ENCODE assay signal across 17 cellular contexts in the genomic region with DNA sequence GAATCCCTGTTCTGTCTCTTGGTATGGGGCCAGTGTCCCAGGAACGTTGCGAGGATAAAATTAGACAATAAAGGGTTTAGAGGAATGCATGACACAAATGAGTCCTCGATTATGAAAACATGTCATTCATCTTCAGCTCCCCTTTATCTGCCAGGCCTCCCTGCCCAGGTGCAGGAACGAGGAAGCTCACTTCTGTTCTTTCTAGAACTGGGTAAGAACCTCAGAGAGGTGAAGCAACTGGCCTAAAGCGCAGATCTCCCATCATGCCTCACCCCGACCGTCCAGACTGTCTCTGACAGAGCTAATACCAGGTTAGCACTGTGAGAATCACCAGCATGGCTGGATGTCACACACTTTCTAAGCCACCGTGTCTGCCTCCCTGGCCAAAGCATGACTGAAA. TPM values are rescaled to one million over a fixed set of nuclear protein-coding genes. Genes with fewer than 3 reads are reported as not detected.
DNase-seq lines count a peak whose midpoint lies in the region; ATAC-seq and TF ChIP-seq lines count a peak whose summit lies in the region.
"Had no signal": no experiment of that assay in that cellular context is flagged by ENCODE, and none has a peak within 500 bp of the region (broad histone marks: within the 10 kb centered on the region; RNA-seq: fewer than 3 reads in every experiment).

No MANE protein-coding gene starts in this region.

- H4K20me1 ChIP-seq in OCI-LY1 (ENCODE audit: insufficient read depth, low read length): no peaks in the 10 kb centered on the region

- DNase-seq in H7: peak; percentile 11
- peak; percentile 41 for DNase-seq in mesenteric fat pad (ENCODE audit: low spot score)
- no peak for DNase-seq in NCI-H146 (lab: John Stamatoyannopoulos, UW)
- DNase-seq: activated CD4-positive, alpha-beta T cell treated with anti-CD3 and anti-CD28 coated beads, Interleukin-2, amount 50 U/mL, for 1 hour; activated naive CD8-positive, alpha-beta T cell treated with anti-CD3 and anti-CD28 coated beads for 36 hours; left ventricle myocardium superior; NCI-H1436 treated with DMSO at 0.1 percent for 48 hours; NCI-H2227 treated with DMSO at 0.1 percent for 48 hours had no signal

- H3K4me1 ChIP-seq in OCI-LY1 (ENCODE audit: insufficient read depth, low read length, severe bottlenecking): peaks cover 32% of the 10 kb centered on the region

- no peaks in the 10 kb centered on the region for H3K9me2 ChIP-seq in OCI-LY1 (ENCODE audit: low read depth, low read length)

- no peaks in the 10 kb centered on the region for H3K27me3 Mint-ChIP-seq in stimulated activated memory B cell treated with anti-CD40 and anti-IgM and Interleukin-4, amounts not matched to agents 10 μg/mL and 1 μg/mL and 100 μg/mL, for 72 hours
- H3K27me3 Mint-ChIP-seq: activated naive CD8-positive, alpha-beta T cell treated with anti-CD3 and anti-CD28 coated beads for 36 hours had no signal

- peak overlapping the region; percentile 7 for H3K27ac ChIP-seq in OCI-LY1 (ENCODE audit: low read depth, low read length, poor library complexity, severe bottlenecking)
- H3K27ac ChIP-seq: esophagus muscularis mucosa, RWPE1, thoracic aorta had no signal

- H3K9me3 Mint-ChIP-seq in stimulated activated memory B cell treated with anti-CD40 and anti-IgM and Interleukin-4, amounts not matched to agents 10 μg/mL and 1 μg/mL and 100 μg/mL, for 72 hours: no peaks in the 10 kb centered on the region
- H3K9me3 Mint-ChIP-seq: activated naive CD8-positive, alpha-beta T cell treated with anti-CD3 and anti-CD28 coated beads for 36 hours; brain had no signal

- no peaks in the 10 kb centered on the region for H3F3A ChIP-seq in OCI-LY1 (ENCODE audit: insufficient read depth, low read length)

- H3K36me3 Mint-ChIP-seq in stimulated activated memory B cell treated with anti-CD40 and anti-IgM and Interleukin-4, amounts not matched to agents 10 μg/mL and 1 μg/mL and 100 μg/mL, for 72 hours: no peaks in the 10 kb centered on the region
- H3K36me3 Mint-ChIP-seq: activated naive CD8-positive, alpha-beta T cell treated with anti-CD3 and anti-CD28 coated beads for 36 hours; brain had no signal

- no peak overlapping the region; the same call in 1 of the 2 replicates for H3K4me2 ChIP-seq in OCI-LY1 (ENCODE audit: low read length)

- ATAC-seq in GM21576 (IDR thresholded peaks at IDR 0.05; ENCODE audit: unreplicated experiment): no peak
- ATAC-seq in stimulated activated memory B cell treated with anti-CD40 and anti-IgM and Interleukin-4, amounts not matched to agents 10 μg/mL and 1 μg/mL and 100 μg/mL, for 72 hours: no peak
- ATAC-seq: left ventricle myocardium superior had no signal

- H3K27me3 ChIP-seq in H7 (ENCODE audit: control insufficient read depth, insufficient read depth, low read length) (no peaks in the 10 kb centered on the region), OCI-LY1 (ENCODE audit: insufficient read depth, low read length) (no peaks in the 10 kb centered on the region)
- H3K27me3 ChIP-seq: esophagus muscularis mucosa had no signal

- no peaks in the 10 kb centered on the region for H3K9me3 ChIP-seq in OCI-LY1 (ENCODE audit: low read length)
- H3K9me3 ChIP-seq: esophagus muscularis mucosa, HAP-1, thoracic aorta had no signal

- H2AFZ ChIP-seq in OCI-LY1 (ENCODE audit: low read length): peak overlapping the region; percentile 59; the same call in 1 of the 2 replicates

- peaks cover 23% of the 10 kb centered on the region for H3K4me1 Mint-ChIP-seq in stimulated activated memory B cell treated with anti-CD40 and anti-IgM and Interleukin-4, amounts not matched to agents 10 μg/mL and 1 μg/mL and 100 μg/mL, for 72 hours

- no peaks in the 10 kb centered on the region for H3K79me2 ChIP-seq in OCI-LY1 (ENCODE audit: insufficient read depth, low read length)

- TF ChIP-seq CTCF in OCI-LY1 (IDR thresholded peaks at IDR 0.05; ENCODE audit: low read length): no peak

- peak overlapping the region; percentile 3; the same call in 1 of the 2 replicates for H3K9ac ChIP-seq in OCI-LY1 (ENCODE audit: low read length)

- no peak overlapping the region for H3K4me3 ChIP-seq in H7 (ENCODE audit: insufficient read depth, low read depth, low read length)
- H3K4me3 ChIP-seq in OCI-LY1 (ENCODE audit: low read depth, low read length, poor library complexity, severe bottlenecking): no peak overlapping the region
- H3K4me3 ChIP-seq: esophagus muscularis mucosa, HAP-1, thoracic aorta had no signal

- H3K36me3 ChIP-seq in H7 (replicated peaks; ENCODE audit: control insufficient read depth, insufficient read depth, low read length) (no peaks in the 10 kb centered on the region), OCI-LY1 (ENCODE audit: insufficient read depth, low read length) (no peaks in the 10 kb centered on the region)
- H3K36me3 ChIP-seq: esophagus muscularis mucosa, HAP-1, thoracic aorta had no signal

- no peak overlapping the region for H3K27ac Mint-ChIP-seq in stimulated activated memory B cell treated with anti-CD40 and anti-IgM and Interleukin-4, amounts not matched to agents 10 μg/mL and 1 μg/mL and 100 μg/mL, for 72 hours
- H3K27ac Mint-ChIP-seq: activated naive CD8-positive, alpha-beta T cell treated with anti-CD3 and anti-CD28 coated beads for 36 hours; brain had no signal

- H3K4me3 Mint-ChIP-seq in stimulated activated memory B cell treated with anti-CD40 and anti-IgM and Interleukin-4, amounts not matched to agents 10 μg/mL and 1 μg/mL and 100 μg/mL, for 72 hours: no peak overlapping the region
- H3K4me3 Mint-ChIP-seq: activated naive CD8-positive, alpha-beta T cell treated with anti-CD3 and anti-CD28 coated beads for 36 hours had no signal

RNA-seq across cellular contexts. Expression of a gene that starts 1.5 kb away (rescaled TPM):
- total RNA-seq in H7 (2014; rRNA removed; shearing (Covaris generic)): not detected in 2 replicates
- total RNA-seq in mesenteric fat pad: not detected
- total RNA-seq: activated naive CD8-positive, alpha-beta T cell treated with anti-CD3 and anti-CD28 coated beads for 36 hours; esophagus muscularis mucosa; left ventricle myocardium superior; LHCN-M2; thoracic aorta had no signal

RNA-seq across cellular contexts. Expression of a gene that starts 5.1 kb away (rescaled TPM):
- total RNA-seq in H7 (2014; rRNA removed; shearing (Covaris generic)): 26.2 and 36.5 TPM in 2 replicates
- total RNA-seq in mesenteric fat pad: 18.1 TPM

RNA-seq across cellular contexts. Expression of a gene that starts 18.7 kb away (rescaled TPM):
- not detected in 2 replicates for total RNA-seq in H7 (2014; rRNA removed; shearing (Covaris generic))
- total RNA-seq in mesenteric fat pad: 0.71 TPM
- total RNA-seq: activated naive CD8-positive, alpha-beta T cell treated with anti-CD3 and anti-CD28 coated beads for 36 hours; left ventricle myocardium superior; LHCN-M2 had no signal

RNA-seq across cellular contexts. Expression of a gene that starts 54.6 kb away (rescaled TPM):
- 0.14 TPM in 1 of 2 replicates, not detected in the other for total RNA-seq in H7 (2014; rRNA removed; shearing (Covaris generic))
- 4.3 TPM for total RNA-seq in mesenteric fat pad

RNA-seq across cellular contexts. Expression of a gene that starts 58.9 kb away (rescaled TPM):
- 0.63 and 0.97 TPM in 2 replicates for total RNA-seq in H7 (2014; rRNA removed; shearing (Covaris generic))
- total RNA-seq in mesenteric fat pad: 2.4 TPM
- total RNA-seq: LHCN-M2 had no signal
